ENCODE assay signal across 1 cellular context in genomic region chr11:87462171-87462570, GRCh38.
TF ChIP-seq lines count a peak whose summit lies in the region.

No MANE protein-coding gene starts in this region.

TF ChIP-seq in IMR-90, 13 proteins besides CTCF, POLR2A, EP300 and RAD21:
- no peak for TF ChIP-seq USF2 (IDR thresholded peaks at IDR 0.05; ENCODE audit: low read depth, low read length)
- no peak for TF ChIP-seq SMC3 (IDR thresholded peaks at IDR 0.05; ENCODE audit: low read depth, low read length)
- TF ChIP-seq CEBPB (IDR thresholded peaks at IDR 0.05; ENCODE audit: low read depth, low read length): no peak
- no peak for TF ChIP-seq NFE2L2 (IDR thresholded peaks at IDR 0.05; ENCODE audit: low read depth, low read length)
- TF ChIP-seq CHD1 (IDR thresholded peaks at IDR 0.05; ENCODE audit: low read depth, low read length): no peak
- TF ChIP-seq FOS (IDR thresholded peaks at IDR 0.05; ENCODE audit: low read depth, low read length): no peak
- TF ChIP-seq MXI1 (IDR thresholded peaks at IDR 0.05; ENCODE audit: borderline replicate concordance, low read depth, low read length): no peak
- no peak for TF ChIP-seq RCOR1 (IDR thresholded peaks at IDR 0.05; ENCODE audit: insufficient replicate concordance, low read length)
- no peak for TF ChIP-seq RFX5 (IDR thresholded peaks at IDR 0.05; ENCODE audit: low read depth, low read length)
- no peak for TF ChIP-seq MAZ (IDR thresholded peaks at IDR 0.05; ENCODE audit: borderline replicate concordance, low read depth, low read length)
- no peak for TF ChIP-seq MAFK (IDR thresholded peaks at IDR 0.05; ENCODE audit: low read depth, low read length)
- no peak for TF ChIP-seq BHLHE40 (IDR thresholded peaks at IDR 0.05; ENCODE audit: low read depth, low read length)
- no peak for TF ChIP-seq ELK1 (IDR thresholded peaks at IDR 0.05; ENCODE audit: borderline replicate concordance, low read depth, low read length)
